ENCODE assay signal across 9 cellular contexts in the genomic region with DNA sequence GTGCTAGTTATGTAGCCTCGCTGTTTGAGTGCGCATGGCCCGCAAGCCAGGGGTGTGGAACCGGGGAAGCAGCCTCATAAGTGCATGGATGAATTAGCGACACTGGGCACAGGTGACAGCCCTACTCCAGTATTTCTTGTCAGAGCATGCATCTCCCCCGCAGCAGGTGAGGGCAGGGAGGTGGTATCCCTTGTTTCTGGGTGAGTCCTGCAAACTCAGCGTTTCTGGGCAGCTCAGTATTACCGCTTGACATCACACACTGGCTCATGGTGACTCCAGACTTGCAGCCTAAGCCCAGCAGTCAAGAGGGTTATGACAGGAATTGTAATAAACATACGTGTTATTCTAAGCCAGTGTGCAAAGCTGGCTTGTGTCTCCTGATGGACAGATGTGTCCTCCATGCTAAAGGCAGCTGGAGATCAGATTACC. TPM values are rescaled to one million over a fixed set of nuclear protein-coding genes. Genes with fewer than 3 reads are reported as not detected.
A peak's percentile ranks its signal among the peaks of the same experiment; 100 is the strongest.
DNase-seq lines count a peak whose midpoint lies in the region; ATAC-seq, FAIRE-seq and TF ChIP-seq lines count a peak whose summit lies in the region.
"Had no signal": no experiment of that assay in that cellular context is flagged by ENCODE, and none has a peak within 500 bp of the region (broad histone marks: within the 10 kb centered on the region; RNA-seq: fewer than 3 reads in every experiment).

No MANE protein-coding gene starts in this region.

- no TSS peak for BruUV-seq in K562 (replicated peaks; lab: Mats Ljungman, UMichigan)

- no peaks in the 10 kb centered on the region for H3K36me3 ChIP-seq in CD4-positive, CD25-positive, alpha-beta regulatory T cell (ENCODE audit: control insufficient read depth, insufficient read depth, low read length)
- peaks cover 5% of the 10 kb centered on the region; the same call in 1 of the 2 replicates for H3K36me3 ChIP-seq in HUES64 (ENCODE audit: insufficient read depth, low read length)
- no peaks in the 10 kb centered on the region for H3K36me3 ChIP-seq in K562 (ENCODE audit: control insufficient read depth, insufficient read depth, low read length)

- FAIRE-seq in K562 (lab: Jason Lieb, UNC), result no peak

- no peaks in the 10 kb centered on the region for H3K9me1 ChIP-seq in K562 (ENCODE audit: control insufficient read depth, insufficient read depth, low read length)

- H3K4me2 ChIP-seq in K562 (ENCODE audit: insufficient read depth, low read length), result no peak overlapping the region

- no peak for TF ChIP-seq CTCF in K562 (IDR thresholded peaks at IDR 0.05 in 2 of 3, conservative IDR thresholded peaks at IDR 0.05 in 1 of 3; ENCODE audit: insufficient read depth in 2 of 3, low read depth in 1 of 3, low read length in 3 of 3)
- TF ChIP-seq CTCF in mesothelial cell of epicardium (IDR thresholded peaks at IDR 0.05; ENCODE audit: unreplicated experiment), result no peak

- H3K4me1 ChIP-seq in CD4-positive, CD25-positive, alpha-beta regulatory T cell (ENCODE audit: control insufficient read depth, insufficient read depth, low read length, poor library complexity, severe bottlenecking), result peaks cover 24% of the 10 kb centered on the region
- peaks cover 36% of the 10 kb centered on the region for H3K4me1 ChIP-seq in HUES64 (ENCODE audit: insufficient read depth, low read length)
- H3K4me1 ChIP-seq in K562 (replicated peaks in 1 of 2; ENCODE audit: control insufficient read depth in 2 of 2, insufficient read depth in 2 of 2, low read length in 2 of 2), result peaks cover 0 to 26% of the 10 kb centered on the region in 2 experiments; a peak in 2 of 5 replicates

- peak overlapping the region in 3 of 4 donors; percentile 54 to 90 (median 61) for H3K4me3 Mint-ChIP-seq in CD4-positive, CD25-positive, alpha-beta regulatory T cell
- peak overlapping the region; percentile 73 for H3K4me3 Mint-ChIP-seq in mesothelial cell of epicardium

- no peak for TF ChIP-seq EP300 in K562 (IDR thresholded peaks at IDR 0.05; ENCODE audit: low read length)

- no peaks in the 10 kb centered on the region for H3K9me3 ChIP-seq in CD4-positive, CD25-positive, alpha-beta regulatory T cell (ENCODE audit: control insufficient read depth in 2 of 2, low read length in 2 of 2)
- H3K9me3 ChIP-seq in HUES64 (ENCODE audit: insufficient read depth, low read depth, low read length), result no peaks in the 10 kb centered on the region
- H3K9me3 ChIP-seq in K562 (replicated peaks; ENCODE audit: control insufficient read depth, insufficient read depth, low read depth, low read length), result no peaks in the 10 kb centered on the region

- intact Hi-C loops in K562 (cut with micrococcal nuclease), result loop anchor here (10.0 kb wide), 3 partner anchors 237 to 447 kb away; a partner anchor contains a TSS

- no peaks in the 10 kb centered on the region; the same call in 1 of the 2 replicates for H4K20me1 ChIP-seq in K562 (replicated peaks; ENCODE audit: control insufficient read depth, insufficient read depth, low read length)

- no peak for TF ChIP-seq RAD21 in K562 (CRISPR knock-in tag; conservative IDR thresholded peaks at IDR 0.05 in 1 of 2, IDR thresholded peaks at IDR 0.05 in 1 of 2)

- POLR2A ChIA-PET in K562 (lab: Yijun Ruan, JAX), result interaction anchor here (1.0 kb wide), 1 partner anchor 19 kb away, joined by 3 read pairs; no protein-coding TSS in a partner anchor

- in situ Hi-C loops in K562 (cut with MboI), result no loop called here

- H3K79me2 ChIP-seq in K562 (ENCODE audit: control insufficient read depth, insufficient read depth, low read length), result no peaks in the 10 kb centered on the region

- peaks cover 2 to 17% (median 12%) of the 10 kb centered on the region in 4 donors for H3K4me1 Mint-ChIP-seq in CD4-positive, CD25-positive, alpha-beta regulatory T cell
- H3K4me1 Mint-ChIP-seq in mesothelial cell of epicardium, result peaks cover 59% of the 10 kb centered on the region

- H3K27ac ChIP-seq in CD4-positive, CD25-positive, alpha-beta regulatory T cell (ENCODE audit: insufficient read depth, low read length, poor library complexity, severe bottlenecking), result no peak overlapping the region
- H3K27ac ChIP-seq in HUES64 (ENCODE audit: low read depth, low read length), result no peak overlapping the region
- H3K27ac ChIP-seq in K562 (ENCODE audit: extremely low read depth, low read depth, low read length), result no peak overlapping the region

- WGBS in HUES64, result 73% methylated on average over 9 of the region's 9 CpGs
- 14% methylated on average over 9 of the region's 9 CpGs for WGBS in K562 (ENCODE audit: insufficient coverage, low coverage, missing lambda C conversion rate)

- no peak for TF ChIP-seq POLR2A in K562 (conservative IDR thresholded peaks at IDR 0.05)

- H3K9me3 Mint-ChIP-seq in CD4-positive, CD25-positive, alpha-beta regulatory T cell, result no peaks in the 10 kb centered on the region
- no peaks in the 10 kb centered on the region for H3K9me3 Mint-ChIP-seq in mesothelial cell of epicardium

- no peak overlapping the region for H3K27ac Mint-ChIP-seq in CD4-positive, CD25-positive, alpha-beta regulatory T cell
- H3K27ac Mint-ChIP-seq in mesothelial cell of epicardium, result no peak overlapping the region

- no peaks in the 10 kb centered on the region for H3K36me3 Mint-ChIP-seq in CD4-positive, CD25-positive, alpha-beta regulatory T cell
- no peaks in the 10 kb centered on the region for H3K36me3 Mint-ChIP-seq in mesothelial cell of epicardium

- H3K4me3 ChIP-seq in CD4-positive, CD25-positive, alpha-beta regulatory T cell (ENCODE audit: low read depth, low read length), result no peak overlapping the region
- H3K4me3 ChIP-seq in HUES64 (ENCODE audit: low read length) (peak overlapping the region; percentile 75), K562 (no peak overlapping the region)

- no peak for ATAC-seq in CD4-positive, CD25-positive, alpha-beta regulatory T cell (ENCODE audit: low read depth in 2 of 2)
- ATAC-seq in K562 (no peak), GM18870 (IDR thresholded peaks at IDR 0.05; ENCODE audit: unreplicated experiment) (no peak)

- peaks cover 17% of the 10 kb centered on the region for H3K27me3 ChIP-seq in CD4-positive, CD25-positive, alpha-beta regulatory T cell (ENCODE audit: control insufficient read depth, insufficient read depth, low read length)
- H3K27me3 ChIP-seq in HUES64 (ENCODE audit: insufficient read depth, low read length) (peaks cover 19% of the 10 kb centered on the region), K562 (ENCODE audit: control insufficient read depth in 2 of 2, insufficient read depth in 2 of 2, low read length in 2 of 2) (peaks cover 31 to 50% of the 10 kb centered on the region in 2 experiments)

- no peak overlapping the region for H2AFZ ChIP-seq in K562 (ENCODE audit: low read depth, low read length)

- H3K27me3 Mint-ChIP-seq in CD4-positive, CD25-positive, alpha-beta regulatory T cell, result peaks cover 47% of the 10 kb centered on the region
- H3K27me3 Mint-ChIP-seq in mesothelial cell of epicardium (ENCODE audit: low read depth), result peaks cover 29% of the 10 kb centered on the region

- DNase-seq in CD4-positive, CD25-positive, alpha-beta regulatory T cell, result no peak
- no peak for DNase-seq in K562 (ENCODE audit: extremely low read depth in 1 of 4, low spot score in 3 of 4)
- no peak for DNase-seq in mesothelial cell of epicardium (ENCODE audit: low spot score in 2 of 2, unreplicated experiment in 2 of 2)
- DNase-seq in GM03348 (ENCODE audit: low spot score), result no peak
- DNase-seq in cortex of kidney (lab: John Stamatoyannopoulos, UW), result no peak
- DNase-seq in occipital lobe (lab: John Stamatoyannopoulos, UW), result no peak
- DNase-seq: effector CD4-positive, alpha-beta T cell had no signal

- CTCF ChIA-PET in K562 (lab: Yijun Ruan, JAX; ENCODE audit: low intra/inter-chr PET ratio), result no interaction called here

- H3K9ac ChIP-seq in HUES64 (ENCODE audit: low read depth, low read length) (no peak overlapping the region), K562 (ENCODE audit: insufficient read depth in 1 of 2, low read depth in 2 of 2, low read length in 2 of 2) (no peak overlapping the region)

TF ChIP-seq in K562, 482 proteins besides CTCF, POLR2A, EP300 and RAD21 (continues in another document):
- TF ChIP-seq, protein P1, sequence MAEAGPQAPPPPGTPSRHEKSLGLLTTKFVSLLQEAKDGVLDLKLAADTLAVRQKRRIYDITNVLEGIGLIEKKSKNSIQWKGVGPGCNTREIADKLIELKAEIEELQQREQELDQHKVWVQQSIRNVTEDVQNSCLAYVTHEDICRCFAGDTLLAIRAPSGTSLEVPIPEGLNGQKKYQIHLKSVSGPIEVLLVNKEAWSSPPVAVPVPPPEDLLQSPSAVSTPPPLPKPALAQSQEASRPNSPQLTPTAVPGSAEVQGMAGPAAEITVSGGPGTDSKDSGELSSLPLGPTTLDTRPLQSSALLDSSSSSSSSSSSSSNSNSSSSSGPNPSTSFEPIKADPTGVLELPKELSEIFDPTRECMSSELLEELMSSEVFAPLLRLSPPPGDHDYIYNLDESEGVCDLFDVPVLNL (CRISPR knock-in tag; IDR thresholded peaks at IDR 0.05; ENCODE audit: low read depth), result no peak
- TF ChIP-seq MAFG (tag; conservative IDR thresholded peaks at IDR 0.05) (peak; percentile 51), C11orf30 (IDR thresholded peaks at IDR 0.05; ENCODE audit: low read depth) (peak; percentile 30; the same call in 1 of the 2 replicates), KDM2B (CRISPR knock-in tag; IDR thresholded peaks at IDR 0.05) (no peak)

RNA-seq across cellular contexts. Expression of a gene that starts 2.5 kb away (rescaled TPM):
- 5.4 TPM for total RNA-seq in CD4-positive, CD25-positive, alpha-beta regulatory T cell
- polyA plus RNA-seq in CD4-positive, CD25-positive, alpha-beta regulatory T cell, result under 1 TPM in 1 of 4 donors, not detected in 3; 0.46 TPM
- polyA plus RNA-seq in HUES64 (2013, experiment 1 of 2), result 10.4 TPM
- 10.8 TPM for polyA plus RNA-seq in HUES64 (2013, experiment 2 of 2)
- total RNA-seq in K562 (2011; cell fraction: chromatin; rRNA removed; ENCODE audit: low replicate concordance), result 0.76 TPM in 1 of 2 replicates, not detected in the other
- total RNA-seq in K562 (2011; cell fraction: nucleolus; rRNA removed), result not detected in 2 replicates
- 0.31 TPM in 1 of 2 replicates, not detected in the other for total RNA-seq in K562 (2011; cell fraction: nucleoplasm; rRNA removed)
- total RNA-seq in K562 (2014; rRNA removed) (0.04 and 0.09 TPM in 2 replicates), K562 (2014; rRNA removed; fragmentation: Illumina TruSeq; extraction: Trizol) (not detected in 2 replicates), K562 (2015; rRNA removed; fragmentation: Illumina TruSeq; extraction: Trizol) (not detected in 2 replicates), K562 (2021) (0.07 and 0.09 TPM in 2 replicates), mesothelial cell of epicardium (11.3 to 12.7 TPM (median 12.0 TPM) in 3 replicates), occipital lobe (6.7 TPM)
- polyA plus RNA-seq in K562 (2011; rRNA removed) (0.04 TPM in 1 of 2 replicates, not detected in the other), K562 (2014; fragmentation: Illumina TruSeq; extraction: Trizol) (0.04 TPM in 1 of 2 replicates, not detected in the other), K562 (2014; fragmentation: Nextera tagmentation; extraction: Ambion mirVana) (under 1 TPM; 0.04 to 0.10 TPM), K562 (2014; rRNA removed) (not detected in 2 replicates)
- not detected in 2 replicates for polyA plus RNA-seq in K562 (2011; cell fraction: cytosol; rRNA removed)
- 0.07 TPM in 1 of 2 replicates, not detected in the other for polyA plus RNA-seq in K562 (2011; cell fraction: nucleus; rRNA removed)
- 0.08 and 0.10 TPM in 2 replicates for polyA plus RNA-seq in K562 (2012)
- not detected in 2 replicates for polyA minus RNA-seq in K562 (2011; rRNA and poly(A)+ RNA removed)
- polyA minus RNA-seq in K562 (2011; cell fraction: cytosol; rRNA and poly(A)+ RNA removed), result not detected in 2 replicates
- 0.40 TPM in 1 of 2 replicates, not detected in the other for polyA minus RNA-seq in K562 (2011; cell fraction: nucleus; rRNA and poly(A)+ RNA removed)
